Comparison of ENCODE assay signal across 8 cellular contexts in the genomic region with DNA sequence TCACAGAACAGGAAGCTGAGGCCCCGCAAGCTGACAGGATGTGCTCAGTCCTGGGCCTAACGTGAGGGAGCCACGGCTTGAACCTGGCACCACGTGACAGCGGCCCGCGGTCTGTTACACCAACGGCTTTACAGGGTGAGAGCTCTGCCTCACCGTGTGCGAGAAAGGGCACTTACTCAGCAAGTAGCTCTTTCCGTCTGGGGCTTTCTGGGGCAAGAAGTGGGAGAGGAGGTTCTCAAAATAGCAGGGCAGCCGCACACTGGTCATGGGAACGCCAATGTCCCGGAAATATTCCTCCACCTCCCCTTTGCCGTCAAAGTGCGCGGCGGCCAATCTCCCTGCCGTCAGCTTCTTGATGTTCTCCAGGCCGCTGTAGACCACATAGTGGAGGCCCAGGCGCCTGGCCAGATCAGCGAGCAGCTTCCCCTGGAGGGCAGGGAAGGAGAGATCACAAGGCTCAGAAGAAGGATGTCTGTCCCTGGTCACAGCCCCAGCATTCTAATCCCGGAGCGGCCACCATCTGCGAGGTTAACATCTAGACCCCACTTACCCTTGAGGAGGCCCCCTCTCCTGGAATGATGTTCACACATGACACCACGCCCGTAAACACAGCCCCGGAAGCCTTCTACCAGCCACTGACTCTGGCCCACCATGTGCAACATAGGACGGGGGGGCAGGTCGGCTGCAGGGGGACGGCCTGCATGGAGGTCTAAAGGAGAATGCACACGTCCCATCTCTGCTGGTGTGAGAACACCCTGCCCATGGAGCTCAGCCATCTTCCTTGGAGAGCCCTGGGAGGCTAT. TPM values are rescaled to one million over a fixed set of nuclear protein-coding genes. Genes with fewer than 3 reads are reported as not detected.
A peak's percentile ranks its signal among the peaks of the same experiment; 100 is the strongest.
DNase-seq lines count a peak whose midpoint lies in the region; ATAC-seq lines count a peak whose summit lies in the region.
"Had no signal": no experiment of that assay in that cellular context is flagged by ENCODE, and none has a peak within 500 bp of the region (broad histone marks: within the 10 kb centered on the region; RNA-seq: fewer than 3 reads in every experiment).

No MANE protein-coding gene starts in this region.

- no peaks in the 10 kb centered on the region for H3K9me3 Mint-ChIP-seq in activated naive CD8-positive, alpha-beta T cell (ENCODE audit: low read depth)
- no peaks in the 10 kb centered on the region for H3K9me3 Mint-ChIP-seq in stimulated activated naive CD8-positive, alpha-beta T cell treated with anti-CD3 and anti-CD28 coated beads, Interleukin-15, amount 100 ng/mL, for 72 hours

- H3K79me1 ChIP-seq in neuronal stem cell (ENCODE audit: low read depth, low read length), result peaks cover 5% of the 10 kb centered on the region

- H3K9me3 ChIP-seq in neuronal stem cell (replicated peaks in 1 of 2; ENCODE audit: control insufficient read depth in 2 of 2, insufficient read depth in 1 of 2, low read depth in 1 of 2, low read length in 2 of 2), result no peaks in the 10 kb centered on the region
- H3K9me3 ChIP-seq: sigmoid colon had no signal

- H3K27ac Mint-ChIP-seq in activated naive CD8-positive, alpha-beta T cell, result peak overlapping the region; percentile 34
- H3K27ac Mint-ChIP-seq in stimulated activated naive CD8-positive, alpha-beta T cell treated with anti-CD3 and anti-CD28 coated beads, Interleukin-15, amount 100 ng/mL, for 72 hours, result peak overlapping the region; percentile 23 to 50

- no peak overlapping the region for H4K8ac ChIP-seq in neuronal stem cell (ENCODE audit: low read depth, low read length)

- peak; percentile 49 for DNase-seq in activated CD4-positive, alpha-beta T cell treated with anti-CD3 and anti-CD28 coated beads, Interleukin-2, amount 50 U/mL, for 1 hour
- DNase-seq in neuronal stem cell (ENCODE audit: low spot score) (no peak), NCI-H524 treated with DMSO at 0.1 percent for 48 hours (lab: John Stamatoyannopoulos, UW) (no peak), dedifferentiated amniotic fluid mesenchymal stem cell (ENCODE audit: extremely low spot score) (no peak)
- peak in 1 of 2 donors; percentile 37 for DNase-seq in stimulated activated naive CD8-positive, alpha-beta T cell treated with anti-CD3 and anti-CD28 coated beads, Interleukin-15, amount 100 ng/mL, for 72 hours
- DNase-seq: sigmoid colon had no signal

- no peak overlapping the region for H3K4me2 ChIP-seq in neuronal stem cell (ENCODE audit: insufficient read depth, low read length, poor library complexity, severe bottlenecking)

- no peak overlapping the region for H3K4ac ChIP-seq in neuronal stem cell (ENCODE audit: low read length)

- H3K4me1 Mint-ChIP-seq in activated naive CD8-positive, alpha-beta T cell (ENCODE audit: low read depth), result peaks cover 6% of the 10 kb centered on the region
- peaks cover 18% of the 10 kb centered on the region for H3K4me1 Mint-ChIP-seq in stimulated activated naive CD8-positive, alpha-beta T cell treated with anti-CD3 and anti-CD28 coated beads, Interleukin-15, amount 100 ng/mL, for 72 hours

- no peak overlapping the region for H3K18ac ChIP-seq in neuronal stem cell (ENCODE audit: low read length)

- peak; percentile 81 for ATAC-seq in stimulated activated naive CD8-positive, alpha-beta T cell treated with anti-CD3 and anti-CD28 coated beads, Interleukin-15, amount 100 ng/mL, for 72 hours
- ATAC-seq in GM19395 (IDR thresholded peaks at IDR 0.05; ENCODE audit: unreplicated experiment), result no peak

- H3K4me3 ChIP-seq in neuronal stem cell (ENCODE audit: low read length in 2 of 2), result no peak overlapping the region
- H3K4me3 ChIP-seq: sigmoid colon had no signal

- no peak overlapping the region for H2BK12ac ChIP-seq in neuronal stem cell (ENCODE audit: low read length)

- H2BK15ac ChIP-seq in neuronal stem cell (ENCODE audit: low read length), result no peak overlapping the region

- no peak overlapping the region for H2AFZ ChIP-seq in neuronal stem cell (ENCODE audit: low read length)

- H3K23ac ChIP-seq in neuronal stem cell (ENCODE audit: low read depth, low read length, poor library complexity), result peak overlapping the region; percentile 44

- no peak overlapping the region for H2BK5ac ChIP-seq in neuronal stem cell (ENCODE audit: low read length)

- no peak overlapping the region for H3K14ac ChIP-seq in neuronal stem cell (ENCODE audit: low read length)

- WGBS in neuronal stem cell (ENCODE audit: extremely low coverage in 2 of 2, insufficient read length in 2 of 2, insufficient replicate concordance in 1 of 2), 2 donors, result no CpG with 5 or more reads among the region's 32 CpGs

- no peak overlapping the region for H2AK5ac ChIP-seq in neuronal stem cell (ENCODE audit: low read depth, low read length)

- H3K4me3 Mint-ChIP-seq in activated naive CD8-positive, alpha-beta T cell, result no peak overlapping the region
- H3K4me3 Mint-ChIP-seq in stimulated activated naive CD8-positive, alpha-beta T cell treated with anti-CD3 and anti-CD28 coated beads, Interleukin-15, amount 100 ng/mL, for 72 hours, result no peak overlapping the region

- no peak overlapping the region for H4K91ac ChIP-seq in neuronal stem cell (ENCODE audit: low read depth, low read length, poor library complexity)

- H3K4me1 ChIP-seq in neuronal stem cell (ENCODE audit: control insufficient read depth in 2 of 2, insufficient read depth in 1 of 2, low read depth in 1 of 2, low read length in 2 of 2), result peaks cover 4 to 8% of the 10 kb centered on the region in 2 donors
- H3K4me1 ChIP-seq: sigmoid colon had no signal

- peaks cover 28 to 29% of the 10 kb centered on the region in 2 donors for H3K36me3 ChIP-seq in neuronal stem cell (replicated peaks in 1 of 2; ENCODE audit: control insufficient read depth in 2 of 2, insufficient read depth in 2 of 2, low read length in 2 of 2)

- no peaks in the 10 kb centered on the region for H3K27me3 Mint-ChIP-seq in activated naive CD8-positive, alpha-beta T cell
- H3K27me3 Mint-ChIP-seq in stimulated activated naive CD8-positive, alpha-beta T cell treated with anti-CD3 and anti-CD28 coated beads, Interleukin-15, amount 100 ng/mL, for 72 hours, result no peaks in the 10 kb centered on the region

- H3K27me3 ChIP-seq in neuronal stem cell (ENCODE audit: control insufficient read depth in 3 of 3, insufficient read depth in 3 of 3, low read depth in 1 of 3, low read length in 3 of 3), result no peaks in the 10 kb centered on the region
- H3K27me3 ChIP-seq: sigmoid colon had no signal

- no peak overlapping the region for H2BK120ac ChIP-seq in neuronal stem cell (ENCODE audit: low read depth, low read length)

- H3K9ac ChIP-seq in neuronal stem cell (ENCODE audit: low read depth, low read length, poor library complexity), result no peak overlapping the region

- peaks cover 2% of the 10 kb centered on the region for H3K36me3 Mint-ChIP-seq in activated naive CD8-positive, alpha-beta T cell

- H3K27ac ChIP-seq in neuronal stem cell (replicated peaks; ENCODE audit: low read length), result no peak overlapping the region

RNA-seq across cellular contexts. Expression of a gene that starts 8.2 kb away (rescaled TPM):
- 37.3 TPM for polyA plus RNA-seq in neuronal stem cell (2013, experiment 1 of 2)
- polyA plus RNA-seq in neuronal stem cell (2013, experiment 2 of 2), result 36.3 TPM

RNA-seq across cellular contexts. Expression of a gene that starts 10.0 kb away (rescaled TPM):
- polyA plus RNA-seq in neuronal stem cell (2013, experiment 1 of 2), result 9.8 TPM
- 10.1 TPM for polyA plus RNA-seq in neuronal stem cell (2013, experiment 2 of 2)

RNA-seq across cellular contexts. Expression of a gene that starts 40.5 kb away (rescaled TPM):
- 34.6 TPM for polyA plus RNA-seq in neuronal stem cell (2013, experiment 1 of 2)
- 34.4 TPM for polyA plus RNA-seq in neuronal stem cell (2013, experiment 2 of 2)

RNA-seq across cellular contexts. Expression of a gene that starts 49.8 kb away (rescaled TPM):
- 8.9 TPM for polyA plus RNA-seq in neuronal stem cell (2013, experiment 1 of 2)
- 10.3 TPM for polyA plus RNA-seq in neuronal stem cell (2013, experiment 2 of 2)
